ENCODE assay signal across 10 cellular contexts in the genomic region with DNA sequence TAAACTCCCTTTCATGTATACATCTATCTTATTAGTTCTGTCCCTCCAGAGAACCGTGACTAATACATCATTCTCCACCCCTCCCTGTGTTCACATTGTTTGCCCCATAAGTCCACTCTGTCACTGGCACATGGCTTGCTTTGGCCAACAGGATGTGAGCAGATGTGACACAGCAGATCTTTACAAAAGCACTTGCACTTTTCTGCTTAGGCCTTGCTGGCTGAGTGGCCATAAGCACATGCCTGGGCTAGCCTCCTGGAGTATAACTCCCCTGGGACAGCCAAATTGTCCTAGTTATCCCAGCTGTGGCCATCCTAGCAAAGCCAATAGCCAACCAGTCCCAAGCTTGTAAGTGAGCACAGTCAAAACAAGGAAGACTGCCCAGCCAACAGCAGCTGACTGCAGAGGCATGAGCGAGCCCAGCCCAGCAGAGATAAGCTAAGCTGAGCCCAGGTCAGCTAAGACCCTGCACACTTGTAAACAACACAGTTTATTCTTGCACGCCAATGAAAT. TPM values are rescaled to one million over a fixed set of nuclear protein-coding genes. Genes with fewer than 3 reads are reported as not detected.
DNase-seq lines count a peak whose midpoint lies in the region; ATAC-seq lines count a peak whose summit lies in the region.
"Had no signal": no experiment of that assay in that cellular context is flagged by ENCODE, and none has a peak within 500 bp of the region (broad histone marks: within the 10 kb centered on the region; RNA-seq: fewer than 3 reads in every experiment).

No MANE protein-coding gene starts in this region.

- peak; percentile 49 for ATAC-seq in HG02763 (IDR thresholded peaks at IDR 0.05; ENCODE audit: unreplicated experiment)
- no peak for ATAC-seq in left colon
- no peak for ATAC-seq in GM21786 (IDR thresholded peaks at IDR 0.05; ENCODE audit: unreplicated experiment)

- DNase-seq in GM04503 (ENCODE audit: low read depth), result peak; percentile 70
- peak; percentile 36 for DNase-seq in T1000 (lab: John Stamatoyannopoulos, UW)
- DNase-seq in left kidney (ENCODE audit: low read depth, low spot score), result peak; percentile 19
- no peak for DNase-seq in left colon
- DNase-seq in NCI-H1092 treated with DMSO at 0.1 percent for 48 hours (lab: John Stamatoyannopoulos, UW), result no peak
- no peak for DNase-seq in mucosa of gallbladder (ENCODE audit: low spot score)
- DNase-seq: activated T-cell treated with anti-CD3 and anti-CD28 coated beads for 4 hours, upper lobe of left lung had no signal

- intact Hi-C loops in left colon (cut with DNase I, micrococcal nuclease), result no loop called here

RNA-seq across cellular contexts. Expression of a gene that starts 9.7 kb away (rescaled TPM):
- total RNA-seq in left colon, result 10 to 100 TPM; 35.6 to 46.4 TPM
- 24.0 TPM for total RNA-seq in mucosa of gallbladder

Comparison
In these comparisons a context has a peak if more than half of its experiments do, and no peak if none do; other contexts are left out.
1. DNase-seq: peak in GM04503 (single experiment), T1000 (single experiment) and left kidney (single experiment); none in left colon (0 of 2), NCI-H1092 treated with DMSO at 0.1 percent for 48 hours (single experiment) and mucosa of gallbladder (single experiment).